In genomic region chr9:96854073-96854876, GRCh38 we compare ENCODE assay signal across 8 cellular contexts. TPM values are rescaled to one million over a fixed set of nuclear protein-coding genes. Genes with fewer than 3 reads are reported as not detected.
DNase-seq lines count a peak whose midpoint lies in the region; ATAC-seq, FAIRE-seq and TF ChIP-seq lines count a peak whose summit lies in the region.

TSS of gene ZNF782 (minus strand) at chr9:96854514. CDS start at chr9:96851961, 2,553 bp downstream.

- peaks cover 8% of the 10 kb centered on the region for H3K27me3 Mint-ChIP-seq in brain

- no peaks in the 10 kb centered on the region for H3K36me3 ChIP-seq in iPS DF 6.9 (ENCODE audit: control insufficient read depth, insufficient read depth, low read length)
- peaks cover 0 to 3% (median 0%) of the 10 kb centered on the region in 4 donors for H3K36me3 ChIP-seq in sigmoid colon

- peak; percentile 80 for DNase-seq in NCI-H2107 (lab: John Stamatoyannopoulos, UW)
- peak; percentile 95 for DNase-seq in iPS DF 6.9 (ENCODE audit: low read depth, low spot score)
- DNase-seq in sigmoid colon, result peak; percentile 95

- H3K9me3 ChIP-seq in iPS DF 6.9 (ENCODE audit: control insufficient read depth, insufficient read depth, low read length) (no peaks in the 10 kb centered on the region), sigmoid colon (no peaks in the 10 kb centered on the region)

- H3K4me1 Mint-ChIP-seq in brain, result peaks cover 42% of the 10 kb centered on the region

- H3K27ac ChIP-seq in 22Rv1 (peak within 1 kb of the TSS; percentile 57), iPS DF 6.9 (ENCODE audit: low read length) (no peak within 1 kb of the TSS), sigmoid colon (peak within 1 kb of the TSS; percentile 84 to 89 (median 88))

- H3K27ac Mint-ChIP-seq in brain, result peak within 1 kb of the TSS; percentile 90 to 98 (median 97)

- no peaks in the 10 kb centered on the region for H3K27me3 ChIP-seq in iPS DF 6.9 (ENCODE audit: control insufficient read depth, insufficient read depth, low read length)
- no peaks in the 10 kb centered on the region for H3K27me3 ChIP-seq in sigmoid colon

- intact Hi-C loops in sigmoid colon (cut with DNase I), result loop anchor here (5.0 to 10.0 kb wide), 3 partner anchors 167 to 781 kb away; partner anchors contain the start of genes NCBP1 and TSTD2

- FAIRE-seq in TTC549 (lab: Jason Lieb, UNC), result peak; percentile 81

- H3K4me3 ChIP-seq in iPS DF 6.9 (ENCODE audit: low read length), result peak within 1 kb of the TSS; percentile 79
- H3K4me3 ChIP-seq in sigmoid colon, result peak within 1 kb of the TSS; percentile 77 to 86 (median 82)

- no CpG with 5 or more reads among the region's 66 CpGs for WGBS in iPS DF 6.9 (ENCODE audit: insufficient coverage, insufficient read length)
- 0% methylated on average over 66 of the region's 66 CpGs for WGBS in sigmoid colon, 2 donors

- peak; percentile 58 for ATAC-seq in GM18519 (IDR thresholded peaks at IDR 0.05; ENCODE audit: low FRiP score, unreplicated experiment)
- peak; percentile 76 for ATAC-seq in HG03060 (IDR thresholded peaks at IDR 0.05; ENCODE audit: low read depth, unreplicated experiment)

- TF ChIP-seq EP300 in sigmoid colon (IDR thresholded peaks at IDR 0.05), result peak in 1 of 4 donors; percentile 6

- H3K9me3 Mint-ChIP-seq in brain, result peaks cover 0 to 12% (median 9%) of the 10 kb centered on the region in 5 experiments

- TF ChIP-seq POLR2A in sigmoid colon (IDR thresholded peaks at IDR 0.05), result peak in 1 of 2 donors; percentile 42

- no peaks in the 10 kb centered on the region for H3K4me1 ChIP-seq in iPS DF 6.9 (ENCODE audit: control insufficient read depth, insufficient read depth, low read length)
- H3K4me1 ChIP-seq in sigmoid colon, result peaks cover 0 to 35% (median 24%) of the 10 kb centered on the region in 4 donors

- TF ChIP-seq CTCF in 22Rv1 (IDR thresholded peaks at IDR 0.05), result no peak
- TF ChIP-seq CTCF in brain (conservative IDR thresholded peaks at IDR 0.05), result no peak
- TF ChIP-seq CTCF in sigmoid colon (IDR thresholded peaks at IDR 0.05), result no peak

- peaks cover 25% of the 10 kb centered on the region for H3K36me3 Mint-ChIP-seq in brain

- peak within 1 kb of the TSS; percentile 94 to 100 (median 99) for H3K4me3 Mint-ChIP-seq in brain

RNA-seq across cellular contexts. Expression of gene ZNF782, which starts in this region (rescaled TPM):
- polyA plus RNA-seq in brain (ENCODE audit: insufficient read depth, low read depth, low replicate concordance) (1.8 TPM), sigmoid colon (1 to 10 TPM; 1.2 to 2.4 (median 1.6) TPM)
- total RNA-seq in sigmoid colon, result 10 to 100 TPM; 11.4 to 18.2 (median 15.7) TPM
